Comparison of ENCODE assay signal across 1 cellular context in genomic region chr20:37266940-37267683, GRCh38.
TF ChIP-seq lines count a peak whose summit lies in the region.

No MANE protein-coding gene starts in this region.

TF ChIP-seq in GM12878, 131 proteins besides CTCF, POLR2A, EP300 and RAD21:
- TF ChIP-seq ZNF24 (IDR thresholded peaks at IDR 0.05) (0 out of 2 replicates have a peak, but pooled peaks have one; percentile 17), SRF (IDR thresholded peaks at IDR 0.05; ENCODE audit: low read depth in 2 of 2, low read length in 2 of 2) (no peak)
TF ChIP-seq in GM12878: peak in this region for 1.
